8 cellular contexts compared by ENCODE assay signal in the genomic region with DNA sequence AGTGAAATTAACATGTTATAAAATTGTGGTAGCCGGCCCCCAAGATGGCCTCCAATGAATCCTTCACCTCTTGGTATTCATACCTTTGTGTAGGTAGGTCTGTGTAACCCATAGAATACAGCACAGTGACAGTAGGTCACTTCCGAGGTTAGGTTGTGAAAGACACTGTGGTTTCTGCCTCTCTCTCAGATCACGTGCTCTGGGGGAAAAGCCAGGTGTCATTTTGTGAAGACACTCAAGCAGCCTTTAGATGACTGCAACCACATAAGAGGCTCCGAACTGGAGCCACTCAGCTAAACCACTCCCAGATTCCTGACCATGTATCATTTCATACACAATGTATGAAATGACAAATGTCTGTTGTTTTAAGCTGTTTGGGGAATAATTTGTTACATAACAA. TPM values are rescaled to one million over a fixed set of nuclear protein-coding genes. Genes with fewer than 3 reads are reported as not detected.
DNase-seq lines count a peak whose midpoint lies in the region; ATAC-seq and TF ChIP-seq lines count a peak whose summit lies in the region.

No MANE protein-coding gene starts in this region.

- H3K9me3 Mint-ChIP-seq in activated CD8-positive, alpha-beta memory T cell treated with anti-CD3 and anti-CD28 coated beads, Interleukin-2, amount 10 ng/mL, durations not matched to agents 7 days and 5 days (ENCODE audit: low read depth): no peaks in the 10 kb centered on the region

- H3K36me3 Mint-ChIP-seq in activated CD8-positive, alpha-beta memory T cell treated with anti-CD3 and anti-CD28 coated beads, Interleukin-2, amount 10 ng/mL, durations not matched to agents 7 days and 5 days: peaks cover 2% of the 10 kb centered on the region

- CTCF ChIA-PET in activated CD8-positive, alpha-beta memory T cell treated with anti-CD3 and anti-CD28 coated beads, Interleukin-2, amount 10 ng/mL, durations not matched to agents 7 days and 5 days (lab: Charles Lee): interaction anchor here (1.0 to 1.2 kb wide), 2 partner anchors 8 to 26 kb away, joined by 4 to 5 read pairs; no protein-coding TSS in a partner anchor

- TF ChIP-seq POLR2A in spleen (IDR thresholded peaks at IDR 0.05) (no peak), adrenal gland (IDR thresholded peaks at IDR 0.05) (no peak), body of pancreas (IDR thresholded peaks at IDR 0.05) (no peak)

- DNase-seq in COLO668 (lab: John Stamatoyannopoulos, UW; ENCODE audit: unreplicated experiment): peak; percentile 41
- DNase-seq in KBM-7: peak; percentile 28
- peak; percentile 86 for DNase-seq in activated CD8-positive, alpha-beta memory T cell treated with anti-CD3 and anti-CD28 coated beads, Interleukin-2, amount 10 ng/mL, durations not matched to agents 7 days and 5 days
- no peak for DNase-seq in spleen
- DNase-seq in adrenal gland: no peak
- DNase-seq in body of pancreas: no peak
- no peak for DNase-seq in COR-L47 (lab: John Stamatoyannopoulos, UW)

- no peaks in the 10 kb centered on the region for H3K27me3 ChIP-seq in spleen (replicated peaks in 1 of 7)
- H3K27me3 ChIP-seq in adrenal gland: no peaks in the 10 kb centered on the region
- no peaks in the 10 kb centered on the region for H3K27me3 ChIP-seq in body of pancreas

- H3K36me3 ChIP-seq in spleen (no peaks in the 10 kb centered on the region), adrenal gland (replicated peaks in 1 of 2) (no peaks in the 10 kb centered on the region), body of pancreas (replicated peaks in 1 of 2; ENCODE audit: insufficient read depth in 1 of 2, low read depth in 2 of 2) (no peaks in the 10 kb centered on the region)

- H3K27me3 Mint-ChIP-seq in activated CD8-positive, alpha-beta memory T cell treated with anti-CD3 and anti-CD28 coated beads, Interleukin-2, amount 10 ng/mL, durations not matched to agents 7 days and 5 days: peaks cover 2% of the 10 kb centered on the region

- peaks cover 9 to 55% (median 21%) of the 10 kb centered on the region in 6 donors for H3K4me1 ChIP-seq in spleen
- H3K4me1 ChIP-seq in adrenal gland (replicated peaks in 1 of 2): no peaks in the 10 kb centered on the region
- no peaks in the 10 kb centered on the region for H3K4me1 ChIP-seq in body of pancreas

- H3K27ac Mint-ChIP-seq in activated CD8-positive, alpha-beta memory T cell treated with anti-CD3 and anti-CD28 coated beads, Interleukin-2, amount 10 ng/mL, durations not matched to agents 7 days and 5 days: no peak overlapping the region

- no peak for TF ChIP-seq CTCF in spleen (IDR thresholded peaks at IDR 0.05 in 8 of 11, conservative IDR thresholded peaks at IDR 0.05 in 3 of 11)
- no peak for TF ChIP-seq CTCF in adrenal gland (IDR thresholded peaks at IDR 0.05)
- TF ChIP-seq CTCF in body of pancreas (IDR thresholded peaks at IDR 0.05): no peak

- H3K4me1 Mint-ChIP-seq in activated CD8-positive, alpha-beta memory T cell treated with anti-CD3 and anti-CD28 coated beads, Interleukin-2, amount 10 ng/mL, durations not matched to agents 7 days and 5 days: peaks cover 19% of the 10 kb centered on the region

- no peak overlapping the region for H3K4me3 ChIP-seq in spleen
- H3K4me3 ChIP-seq in adrenal gland: no peak overlapping the region
- no peak overlapping the region for H3K4me3 ChIP-seq in body of pancreas

- in situ Hi-C loops in KBM-7 (cut with MboI; ENCODE audit: low pct_unique_long_range_greater_than_20kb, low sequenced_read_pairs): no loop called here

- 29 to 47% (median 40%) methylated on average over 4 of the region's 4 CpGs for WGBS in spleen, 5 donors
- 69 to 82% (median 71%) methylated on average over 4 of the region's 4 CpGs for WGBS in adrenal gland, 4 donors
- WGBS in body of pancreas, 2 donors: 83 to 96% methylated on average over 4 of the region's 4 CpGs

- peak; percentile 95 for ATAC-seq in GM21390 (IDR thresholded peaks at IDR 0.05; ENCODE audit: unreplicated experiment)
- ATAC-seq in activated CD8-positive, alpha-beta memory T cell treated with anti-CD3 and anti-CD28 coated beads, Interleukin-2, amount 10 ng/mL, durations not matched to agents 7 days and 5 days: peak; percentile 93
- no peak for ATAC-seq in body of pancreas

- peak overlapping the region in 7 of 8 donors; percentile 3 to 79 (median 50) for H3K27ac ChIP-seq in spleen
- no peak overlapping the region for H3K27ac ChIP-seq in adrenal gland
- no peak overlapping the region for H3K27ac ChIP-seq in body of pancreas

- no peak overlapping the region for H3K4me3 Mint-ChIP-seq in activated CD8-positive, alpha-beta memory T cell treated with anti-CD3 and anti-CD28 coated beads, Interleukin-2, amount 10 ng/mL, durations not matched to agents 7 days and 5 days

- H3K9me3 ChIP-seq in spleen (no peaks in the 10 kb centered on the region), adrenal gland (replicated peaks in 1 of 3) (no peaks in the 10 kb centered on the region), body of pancreas (no peaks in the 10 kb centered on the region)

- intact Hi-C loops in spleen (cut with DNase I; ENCODE audit: low total_unique reads) (no loop called here), adrenal gland (cut with DNase I) (no loop called here), body of pancreas (cut with DNase I) (no loop called here)

RNA-seq across cellular contexts. Expression of gene USPL1, which starts 9.8 kb away (rescaled TPM):
- total RNA-seq in activated CD8-positive, alpha-beta memory T cell treated with anti-CD3 and anti-CD28 coated beads, Interleukin-2, amount 10 ng/mL, durations not matched to agents 7 days and 5 days: 10 to 100 TPM; 19.9 to 23.4 TPM
- total RNA-seq in spleen: 10 to 100 TPM; 21.0 to 42.2 (median 27.9) TPM
- 10 to 100 TPM; 11.7 to 15.2 (median 15.1) TPM for polyA plus RNA-seq in spleen
- total RNA-seq in adrenal gland: 10 to 100 TPM in 6 of 8 donors, 1 to 10 TPM in 2; 6.3 to 18.7 (median 14.7) TPM
- polyA plus RNA-seq in adrenal gland: 10 to 100 TPM; 15.4 to 18.5 (median 15.4) TPM
- 10 to 100 TPM; 10.9 to 14.5 TPM for total RNA-seq in body of pancreas

Comparison
In these comparisons a context has a peak if more than half of its experiments do, and no peak if none do; other contexts are left out.
1. DNase-seq: peak in COLO668 (single experiment), KBM-7 (single experiment) and activated CD8-positive, alpha-beta memory T cell treated with anti-CD3 and anti-CD28 coated beads, Interleukin-2, amount 10 ng/mL, durations not matched to agents 7 days and 5 days (single experiment); none in spleen (single experiment), adrenal gland (0 of 7), body of pancreas (0 of 4) and COR-L47 (single experiment).
2. H3K27ac ChIP-seq: peak in spleen (7 of 8); none in adrenal gland (0 of 5) and body of pancreas (0 of 4).